9 cellular contexts compared by ENCODE assay signal in genomic region chr1:179036844-179037465, GRCh38. TPM values are rescaled to one million over a fixed set of nuclear protein-coding genes. Genes with fewer than 3 reads are reported as not detected.
DNase-seq lines count a peak whose midpoint lies in the region; ATAC-seq and TF ChIP-seq lines count a peak whose summit lies in the region.
"Had no signal": no experiment of that assay in that cellular context is flagged by ENCODE, and none has a peak within 500 bp of the region (broad histone marks: within the 10 kb centered on the region; RNA-seq: fewer than 3 reads in every experiment).

No MANE protein-coding gene starts in this region.

- peaks cover 46 to 69% of the 10 kb centered on the region in 2 donors for H3K4me1 Mint-ChIP-seq in immature natural killer cell

- CTCF ChIA-PET in OCI-LY7 (lab: Charles Lee; ENCODE audit: unreplicated experiment): no interaction called here

- peak overlapping the region; percentile 17 for H3K27ac ChIP-seq in OCI-LY7 (ENCODE audit: low read depth, low read length, poor library complexity, severe bottlenecking)
- H3K27ac ChIP-seq in breast epithelium: no peak overlapping the region

- H3K4me3 Mint-ChIP-seq in immature natural killer cell: peak overlapping the region in 3 of 5 donors; percentile 1 to 15 (median 8)

- H3K27me3 ChIP-seq in breast epithelium: no peaks in the 10 kb centered on the region

- H3K4me1 ChIP-seq in OCI-LY7 (ENCODE audit: insufficient read depth, low read length, poor library complexity, severe bottlenecking) (peaks cover 76% of the 10 kb centered on the region), breast epithelium (no peaks in the 10 kb centered on the region)

- H4K20me1 ChIP-seq in OCI-LY7 (ENCODE audit: insufficient read depth, low read length): no peaks in the 10 kb centered on the region

- H2AFZ ChIP-seq in OCI-LY7 (ENCODE audit: low read length): no peak overlapping the region; the same call in 1 of the 2 replicates

- H3K27me3 Mint-ChIP-seq in immature natural killer cell (ENCODE audit: low read depth in 3 of 3): no peaks in the 10 kb centered on the region

- no TSS peak for BruUV-seq in OCI-LY7 (replicated peaks; lab: Mats Ljungman, UMichigan)

- intact Hi-C loops in OCI-LY7 (cut with micrococcal nuclease; ENCODE audit: unreplicated experiment): loop anchor here (10.0 kb wide), 1 partner anchor 918 kb away; the partner anchor contains the start of gene CEP350
- intact Hi-C loops in breast epithelium (cut with DNase I; ENCODE audit: low total_unique reads): loop anchor here (10.0 kb wide), 1 partner anchor 1582 kb away; no protein-coding TSS in a partner anchor

- H3K9me2 ChIP-seq in OCI-LY7 (ENCODE audit: insufficient read depth, low read length): no peaks in the 10 kb centered on the region

- H3K36me3 ChIP-seq in OCI-LY7 (ENCODE audit: insufficient read depth, low read length) (peaks cover 2% of the 10 kb centered on the region), breast epithelium (no peaks in the 10 kb centered on the region)

- peak overlapping the region; percentile 57 for H3K4me3 ChIP-seq in OCI-LY7 (ENCODE audit: low read depth, low read length, poor library complexity, severe bottlenecking)
- no peak overlapping the region for H3K4me3 ChIP-seq in breast epithelium

- TF ChIP-seq CTCF in OCI-LY7 (conservative IDR thresholded peaks at IDR 0.05; ENCODE audit: low read length) (no peak), breast epithelium (IDR thresholded peaks at IDR 0.05) (no peak)

- no peak for TF ChIP-seq POLR2A in breast epithelium (IDR thresholded peaks at IDR 0.05)

- H3K9me3 ChIP-seq in OCI-LY7 (ENCODE audit: low read length) (0 out of 2 replicates have a peak, but pooled peaks cover 3% of the 10 kb centered on the region), breast epithelium (no peaks in the 10 kb centered on the region)

- DNase-seq in GM03348 (ENCODE audit: low spot score) (peak; percentile 23), OCI-LY7 (ENCODE audit: low spot score) (no peak), immature natural killer cell (no peak), breast epithelium (ENCODE audit: low spot score in 2 of 2) (no peak), NCI-H1417 treated with DMSO at 0.1 percent for 48 hours (lab: John Stamatoyannopoulos, UW) (no peak)
- DNase-seq: posterior cingulate gyrus had no signal

- no peaks in the 10 kb centered on the region for H3K36me3 Mint-ChIP-seq in immature natural killer cell

- POLR2A ChIA-PET in OCI-LY7 (lab: Charles Lee): interaction anchor here (0.7 to 4.5 kb wide), 6 partner anchors 9 to 461 kb away, joined by 3 to 49 read pairs (median 3); no protein-coding TSS in a partner anchor

- peaks cover 77% of the 10 kb centered on the region for H3K79me2 ChIP-seq in OCI-LY7 (ENCODE audit: insufficient read depth, low read depth, low read length)

- peak; percentile 41 for ATAC-seq in GM21717 (IDR thresholded peaks at IDR 0.05; ENCODE audit: unreplicated experiment)
- no peak for ATAC-seq in GM18520 (IDR thresholded peaks at IDR 0.05; ENCODE audit: unreplicated experiment)
- ATAC-seq in HG03175 (IDR thresholded peaks at IDR 0.05; ENCODE audit: unreplicated experiment): no peak

- H3K4me2 ChIP-seq in OCI-LY7 (ENCODE audit: low read length): peak overlapping the region; percentile 91

- H3K9me3 Mint-ChIP-seq in immature natural killer cell: no peaks in the 10 kb centered on the region

- H3K27ac Mint-ChIP-seq in immature natural killer cell: peak overlapping the region in 5 of 6 donors; percentile 6 to 75 (median 19)

RNA-seq across cellular contexts. Expression of gene FAM20B, which starts 11.3 kb away (rescaled TPM):
- 16.6 and 17.1 TPM in 2 replicates for total RNA-seq in OCI-LY7 (2014; rRNA removed; shearing (Covaris generic))
- total RNA-seq in OCI-LY7 (2022) (36.5 and 37.7 TPM in 2 replicates), breast epithelium (10 to 100 TPM; 24.3 to 28.8 (median 28.0) TPM)
- 10 to 100 TPM in 2 of 3 donors, 1 to 10 TPM in 1; 8.1 to 13.1 (median 10.9) TPM for polyA plus RNA-seq in immature natural killer cell

RNA-seq across cellular contexts. Expression of gene TOR3A, which starts 44.9 kb away (rescaled TPM):
- total RNA-seq in OCI-LY7 (2014; rRNA removed; shearing (Covaris generic)): 32.9 and 49.0 TPM in 2 replicates
- 66.7 and 67.4 TPM in 2 replicates for total RNA-seq in OCI-LY7 (2022)
- 10 to 100 TPM; 41.3 to 64.3 (median 45.2) TPM for polyA plus RNA-seq in immature natural killer cell
- 10 to 100 TPM; 32.8 to 50.5 (median 35.6) TPM for total RNA-seq in breast epithelium
